ENCODE assay signal across 1 cellular context in the genomic region with DNA sequence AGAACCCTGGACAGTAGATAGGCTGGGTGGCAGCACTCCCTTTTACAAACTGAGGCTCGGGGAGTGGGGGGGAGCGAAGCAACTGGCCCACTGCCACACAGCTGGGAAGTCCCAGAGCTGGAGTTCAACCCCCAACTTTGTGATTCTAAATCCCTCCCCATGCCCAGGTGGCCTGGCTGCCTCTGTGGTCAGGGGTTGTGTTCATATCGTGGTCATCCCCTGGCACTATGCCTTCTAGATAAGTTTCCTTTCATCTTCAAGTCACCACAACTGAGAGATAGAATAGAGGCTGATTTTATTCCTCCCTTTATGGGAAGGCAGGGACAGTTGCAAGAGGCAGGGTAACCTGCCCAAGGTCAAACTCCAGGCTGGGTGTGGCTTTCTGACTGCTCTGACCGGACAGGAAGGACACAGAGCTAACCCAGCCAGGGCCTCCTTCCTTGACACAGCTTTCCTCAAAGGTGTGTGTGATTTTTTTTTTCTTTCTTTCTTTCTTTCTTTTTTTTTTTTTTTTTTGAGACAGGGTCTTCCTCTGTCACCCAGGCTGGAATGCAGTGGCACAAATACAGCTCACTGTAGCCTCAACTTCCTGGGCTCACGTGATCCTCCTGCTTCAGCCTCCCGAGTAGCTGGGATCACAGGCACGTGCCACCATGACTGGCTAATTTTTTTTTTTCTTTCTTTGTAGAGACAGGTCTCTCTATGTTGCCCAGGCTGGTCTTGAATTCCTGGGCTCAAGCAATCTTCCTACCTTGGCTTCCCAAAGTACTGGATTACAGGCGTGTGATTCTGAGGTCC.
TF ChIP-seq lines count a peak whose summit lies in the region.

No MANE protein-coding gene starts in this region.

TF ChIP-seq in K562, 482 proteins besides CTCF, POLR2A, EP300 and RAD21 (continued from another document and continues in another):
- TF ChIP-seq, protein P1, sequence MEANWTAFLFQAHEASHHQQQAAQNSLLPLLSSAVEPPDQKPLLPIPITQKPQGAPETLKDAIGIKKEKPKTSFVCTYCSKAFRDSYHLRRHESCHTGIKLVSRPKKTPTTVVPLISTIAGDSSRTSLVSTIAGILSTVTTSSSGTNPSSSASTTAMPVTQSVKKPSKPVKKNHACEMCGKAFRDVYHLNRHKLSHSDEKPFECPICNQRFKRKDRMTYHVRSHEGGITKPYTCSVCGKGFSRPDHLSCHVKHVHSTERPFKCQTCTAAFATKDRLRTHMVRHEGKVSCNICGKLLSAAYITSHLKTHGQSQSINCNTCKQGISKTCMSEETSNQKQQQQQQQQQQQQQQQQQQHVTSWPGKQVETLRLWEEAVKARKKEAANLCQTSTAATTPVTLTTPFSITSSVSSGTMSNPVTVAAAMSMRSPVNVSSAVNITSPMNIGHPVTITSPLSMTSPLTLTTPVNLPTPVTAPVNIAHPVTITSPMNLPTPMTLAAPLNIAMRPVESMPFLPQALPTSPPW (CRISPR knock-in tag; IDR thresholded peaks at IDR 0.05), result 0 out of 2 replicates have a peak, but pooled peaks have one; percentile 8
- TF ChIP-seq, protein P2, sequence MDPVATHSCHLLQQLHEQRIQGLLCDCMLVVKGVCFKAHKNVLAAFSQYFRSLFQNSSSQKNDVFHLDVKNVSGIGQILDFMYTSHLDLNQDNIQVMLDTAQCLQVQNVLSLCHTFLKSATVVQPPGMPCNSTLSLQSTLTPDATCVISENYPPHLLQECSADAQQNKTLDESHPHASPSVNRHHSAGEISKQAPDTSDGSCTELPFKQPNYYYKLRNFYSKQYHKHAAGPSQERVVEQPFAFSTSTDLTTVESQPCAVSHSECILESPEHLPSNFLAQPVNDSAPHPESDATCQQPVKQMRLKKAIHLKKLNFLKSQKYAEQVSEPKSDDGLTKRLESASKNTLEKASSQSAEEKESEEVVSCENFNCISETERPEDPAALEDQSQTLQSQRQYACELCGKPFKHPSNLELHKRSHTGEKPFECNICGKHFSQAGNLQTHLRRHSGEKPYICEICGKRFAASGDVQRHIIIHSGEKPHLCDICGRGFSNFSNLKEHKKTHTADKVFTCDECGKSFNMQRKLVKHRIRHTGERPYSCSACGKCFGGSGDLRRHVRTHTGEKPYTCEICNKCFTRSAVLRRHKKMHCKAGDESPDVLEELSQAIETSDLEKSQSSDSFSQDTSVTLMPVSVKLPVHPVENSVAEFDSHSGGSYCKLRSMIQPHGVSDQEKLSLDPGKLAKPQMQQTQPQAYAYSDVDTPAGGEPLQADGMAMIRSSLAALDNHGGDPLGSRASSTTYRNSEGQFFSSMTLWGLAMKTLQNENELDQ (CRISPR knock-in tag; IDR thresholded peaks at IDR 0.05; ENCODE audit: borderline replicate concordance), result no peak
- no peak for TF ChIP-seq HMGN3 (IDR thresholded peaks at IDR 0.05; ENCODE audit: borderline replicate concordance, extremely low read depth, insufficient read length, low read depth, low read length)
- no peak for TF ChIP-seq SIRT6 (IDR thresholded peaks at IDR 0.05; ENCODE audit: low read depth, low read length)
- no peak for TF ChIP-seq ZNF75A (CRISPR knock-in tag; IDR thresholded peaks at IDR 0.05)
- TF ChIP-seq, protein P3, sequence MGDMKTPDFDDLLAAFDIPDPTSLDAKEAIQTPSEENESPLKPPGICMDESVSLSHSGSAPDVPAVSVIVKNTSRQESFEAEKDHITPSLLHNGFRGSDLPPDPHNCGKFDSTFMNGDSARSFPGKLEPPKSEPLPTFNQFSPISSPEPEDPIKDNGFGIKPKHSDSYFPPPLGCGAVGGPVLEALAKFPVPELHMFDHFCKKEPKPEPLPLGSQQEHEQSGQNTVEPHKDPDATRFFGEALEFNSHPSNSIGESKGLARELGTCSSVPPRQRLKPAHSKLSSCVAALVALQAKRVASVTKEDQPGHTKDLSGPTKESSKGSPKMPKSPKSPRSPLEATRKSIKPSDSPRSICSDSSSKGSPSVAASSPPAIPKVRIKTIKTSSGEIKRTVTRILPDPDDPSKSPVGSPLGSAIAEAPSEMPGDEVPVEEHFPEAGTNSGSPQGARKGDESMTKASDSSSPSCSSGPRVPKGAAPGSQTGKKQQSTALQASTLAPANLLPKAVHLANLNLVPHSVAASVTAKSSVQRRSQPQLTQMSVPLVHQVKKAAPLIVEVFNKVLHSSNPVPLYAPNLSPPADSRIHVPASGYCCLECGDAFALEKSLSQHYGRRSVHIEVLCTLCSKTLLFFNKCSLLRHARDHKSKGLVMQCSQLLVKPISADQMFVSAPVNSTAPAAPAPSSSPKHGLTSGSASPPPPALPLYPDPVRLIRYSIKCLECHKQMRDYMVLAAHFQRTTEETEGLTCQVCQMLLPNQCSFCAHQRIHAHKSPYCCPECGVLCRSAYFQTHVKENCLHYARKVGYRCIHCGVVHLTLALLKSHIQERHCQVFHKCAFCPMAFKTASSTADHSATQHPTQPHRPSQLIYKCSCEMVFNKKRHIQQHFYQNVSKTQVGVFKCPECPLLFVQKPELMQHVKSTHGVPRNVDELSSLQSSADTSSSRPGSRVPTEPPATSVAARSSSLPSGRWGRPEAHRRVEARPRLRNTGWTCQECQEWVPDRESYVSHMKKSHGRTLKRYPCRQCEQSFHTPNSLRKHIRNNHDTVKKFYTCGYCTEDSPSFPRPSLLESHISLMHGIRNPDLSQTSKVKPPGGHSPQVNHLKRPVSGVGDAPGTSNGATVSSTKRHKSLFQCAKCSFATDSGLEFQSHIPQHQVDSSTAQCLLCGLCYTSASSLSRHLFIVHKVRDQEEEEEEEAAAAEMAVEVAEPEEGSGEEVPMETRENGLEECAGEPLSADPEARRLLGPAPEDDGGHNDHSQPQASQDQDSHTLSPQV (IDR thresholded peaks at IDR 0.05), result peak; percentile 30; the same call in 1 of the 2 replicates
- peak; percentile 13; the same call in 1 of the 2 replicates for TF ChIP-seq ZNF12 (CRISPR knock-in tag; IDR thresholded peaks at IDR 0.05)
- TF ChIP-seq NFE2 (IDR thresholded peaks at IDR 0.05; ENCODE audit: low read depth), result peak; percentile 46
- TF ChIP-seq, protein P4, sequence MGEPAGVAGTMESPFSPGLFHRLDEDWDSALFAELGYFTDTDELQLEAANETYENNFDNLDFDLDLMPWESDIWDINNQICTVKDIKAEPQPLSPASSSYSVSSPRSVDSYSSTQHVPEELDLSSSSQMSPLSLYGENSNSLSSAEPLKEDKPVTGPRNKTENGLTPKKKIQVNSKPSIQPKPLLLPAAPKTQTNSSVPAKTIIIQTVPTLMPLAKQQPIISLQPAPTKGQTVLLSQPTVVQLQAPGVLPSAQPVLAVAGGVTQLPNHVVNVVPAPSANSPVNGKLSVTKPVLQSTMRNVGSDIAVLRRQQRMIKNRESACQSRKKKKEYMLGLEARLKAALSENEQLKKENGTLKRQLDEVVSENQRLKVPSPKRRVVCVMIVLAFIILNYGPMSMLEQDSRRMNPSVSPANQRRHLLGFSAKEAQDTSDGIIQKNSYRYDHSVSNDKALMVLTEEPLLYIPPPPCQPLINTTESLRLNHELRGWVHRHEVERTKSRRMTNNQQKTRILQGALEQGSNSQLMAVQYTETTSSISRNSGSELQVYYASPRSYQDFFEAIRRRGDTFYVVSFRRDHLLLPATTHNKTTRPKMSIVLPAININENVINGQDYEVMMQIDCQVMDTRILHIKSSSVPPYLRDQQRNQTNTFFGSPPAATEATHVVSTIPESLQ (CRISPR knock-in tag; IDR thresholded peaks at IDR 0.05), result no peak
- TF ChIP-seq, protein P5, sequence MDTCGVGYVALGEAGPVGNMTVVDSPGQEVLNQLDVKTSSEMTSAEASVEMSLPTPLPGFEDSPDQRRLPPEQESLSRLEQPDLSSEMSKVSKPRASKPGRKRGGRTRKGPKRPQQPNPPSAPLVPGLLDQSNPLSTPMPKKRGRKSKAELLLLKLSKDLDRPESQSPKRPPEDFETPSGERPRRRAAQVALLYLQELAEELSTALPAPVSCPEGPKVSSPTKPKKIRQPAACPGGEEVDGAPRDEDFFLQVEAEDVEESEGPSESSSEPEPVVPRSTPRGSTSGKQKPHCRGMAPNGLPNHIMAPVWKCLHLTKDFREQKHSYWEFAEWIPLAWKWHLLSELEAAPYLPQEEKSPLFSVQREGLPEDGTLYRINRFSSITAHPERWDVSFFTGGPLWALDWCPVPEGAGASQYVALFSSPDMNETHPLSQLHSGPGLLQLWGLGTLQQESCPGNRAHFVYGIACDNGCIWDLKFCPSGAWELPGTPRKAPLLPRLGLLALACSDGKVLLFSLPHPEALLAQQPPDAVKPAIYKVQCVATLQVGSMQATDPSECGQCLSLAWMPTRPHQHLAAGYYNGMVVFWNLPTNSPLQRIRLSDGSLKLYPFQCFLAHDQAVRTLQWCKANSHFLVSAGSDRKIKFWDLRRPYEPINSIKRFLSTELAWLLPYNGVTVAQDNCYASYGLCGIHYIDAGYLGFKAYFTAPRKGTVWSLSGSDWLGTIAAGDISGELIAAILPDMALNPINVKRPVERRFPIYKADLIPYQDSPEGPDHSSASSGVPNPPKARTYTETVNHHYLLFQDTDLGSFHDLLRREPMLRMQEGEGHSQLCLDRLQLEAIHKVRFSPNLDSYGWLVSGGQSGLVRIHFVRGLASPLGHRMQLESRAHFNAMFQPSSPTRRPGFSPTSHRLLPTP (IDR thresholded peaks at IDR 0.05; ENCODE audit: borderline replicate concordance, extremely low read depth, insufficient read length), result no peak
- TF ChIP-seq NR2C2 (CRISPR knock-in tag; IDR thresholded peaks at IDR 0.05), result no peak
- TF ChIP-seq NR2C2 (tag; IDR thresholded peaks at IDR 0.05), result peak; percentile 31; the same call in 1 of the 2 replicates
- no peak for TF ChIP-seq ZNF224 (CRISPR knock-in tag; IDR thresholded peaks at IDR 0.05)
- TF ChIP-seq LARP7 (IDR thresholded peaks at IDR 0.05), result 0 out of 2 replicates have a peak, but pooled peaks have one; percentile 54
- TF ChIP-seq, protein P6, sequence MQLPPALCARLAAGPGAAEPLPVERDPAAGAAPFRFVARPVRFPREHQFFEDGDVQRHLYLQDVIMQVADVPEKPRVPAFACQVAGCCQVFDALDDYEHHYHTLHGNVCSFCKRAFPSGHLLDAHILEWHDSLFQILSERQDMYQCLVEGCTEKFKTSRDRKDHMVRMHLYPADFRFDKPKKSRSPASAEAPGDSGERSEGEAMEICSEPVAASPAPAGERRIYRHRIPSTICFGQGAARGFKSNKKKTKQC (CRISPR knock-in tag; IDR thresholded peaks at IDR 0.05), result no peak
- 0 out of 2 replicates have a peak, but pooled peaks have one; percentile 58 for TF ChIP-seq DPF2 (IDR thresholded peaks at IDR 0.05)
- no peak for TF ChIP-seq ZNF830 (CRISPR knock-in tag; IDR thresholded peaks at IDR 0.05)
- TF ChIP-seq, protein P7, sequence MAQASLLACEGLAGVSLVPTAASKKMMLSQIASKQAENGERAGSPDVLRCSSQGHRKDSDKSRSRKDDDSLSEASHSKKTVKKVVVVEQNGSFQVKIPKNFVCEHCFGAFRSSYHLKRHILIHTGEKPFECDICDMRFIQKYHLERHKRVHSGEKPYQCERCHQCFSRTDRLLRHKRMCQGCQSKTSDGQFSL (CRISPR knock-in tag; IDR thresholded peaks at IDR 0.05), result no peak
- TF ChIP-seq, protein P7 (tag; IDR thresholded peaks at IDR 0.05), result 0 out of 4 replicates have a peak, but pooled peaks of 1 of the 2 experiments have one; percentile 16
- TF ChIP-seq, protein P8, sequence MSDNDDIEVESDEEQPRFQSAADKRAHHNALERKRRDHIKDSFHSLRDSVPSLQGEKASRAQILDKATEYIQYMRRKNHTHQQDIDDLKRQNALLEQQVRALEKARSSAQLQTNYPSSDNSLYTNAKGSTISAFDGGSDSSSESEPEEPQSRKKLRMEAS (CRISPR knock-in tag; IDR thresholded peaks at IDR 0.05), result peak; percentile 50
- TF ChIP-seq, protein P9, sequence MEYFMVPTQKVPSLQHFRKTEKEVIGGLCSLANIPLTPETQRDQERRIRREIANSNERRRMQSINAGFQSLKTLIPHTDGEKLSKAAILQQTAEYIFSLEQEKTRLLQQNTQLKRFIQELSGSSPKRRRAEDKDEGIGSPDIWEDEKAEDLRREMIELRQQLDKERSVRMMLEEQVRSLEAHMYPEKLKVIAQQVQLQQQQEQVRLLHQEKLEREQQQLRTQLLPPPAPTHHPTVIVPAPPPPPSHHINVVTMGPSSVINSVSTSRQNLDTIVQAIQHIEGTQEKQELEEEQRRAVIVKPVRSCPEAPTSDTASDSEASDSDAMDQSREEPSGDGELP (CRISPR knock-in tag; IDR thresholded peaks at IDR 0.05; ENCODE audit: borderline replicate concordance), result 0 out of 2 replicates have a peak, but pooled peaks have one; percentile 31
- TF ChIP-seq ESRRA (IDR thresholded peaks at IDR 0.05; ENCODE audit: borderline replicate concordance, low read depth), result peak; percentile 93
- TF ChIP-seq, protein P10, sequence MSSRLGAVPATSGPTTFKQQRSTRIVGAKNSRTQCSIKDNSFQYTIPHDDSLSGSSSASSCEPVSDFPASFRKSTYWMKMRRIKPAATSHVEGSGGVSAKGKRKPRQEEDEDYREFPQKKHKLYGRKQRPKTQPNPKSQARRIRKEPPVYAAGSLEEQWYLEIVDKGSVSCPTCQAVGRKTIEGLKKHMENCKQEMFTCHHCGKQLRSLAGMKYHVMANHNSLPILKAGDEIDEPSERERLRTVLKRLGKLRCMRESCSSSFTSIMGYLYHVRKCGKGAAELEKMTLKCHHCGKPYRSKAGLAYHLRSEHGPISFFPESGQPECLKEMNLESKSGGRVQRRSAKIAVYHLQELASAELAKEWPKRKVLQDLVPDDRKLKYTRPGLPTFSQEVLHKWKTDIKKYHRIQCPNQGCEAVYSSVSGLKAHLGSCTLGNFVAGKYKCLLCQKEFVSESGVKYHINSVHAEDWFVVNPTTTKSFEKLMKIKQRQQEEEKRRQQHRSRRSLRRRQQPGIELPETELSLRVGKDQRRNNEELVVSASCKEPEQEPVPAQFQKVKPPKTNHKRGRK (tag; IDR thresholded peaks at IDR 0.05), result peak; percentile 81
- TF ChIP-seq, protein P11, sequence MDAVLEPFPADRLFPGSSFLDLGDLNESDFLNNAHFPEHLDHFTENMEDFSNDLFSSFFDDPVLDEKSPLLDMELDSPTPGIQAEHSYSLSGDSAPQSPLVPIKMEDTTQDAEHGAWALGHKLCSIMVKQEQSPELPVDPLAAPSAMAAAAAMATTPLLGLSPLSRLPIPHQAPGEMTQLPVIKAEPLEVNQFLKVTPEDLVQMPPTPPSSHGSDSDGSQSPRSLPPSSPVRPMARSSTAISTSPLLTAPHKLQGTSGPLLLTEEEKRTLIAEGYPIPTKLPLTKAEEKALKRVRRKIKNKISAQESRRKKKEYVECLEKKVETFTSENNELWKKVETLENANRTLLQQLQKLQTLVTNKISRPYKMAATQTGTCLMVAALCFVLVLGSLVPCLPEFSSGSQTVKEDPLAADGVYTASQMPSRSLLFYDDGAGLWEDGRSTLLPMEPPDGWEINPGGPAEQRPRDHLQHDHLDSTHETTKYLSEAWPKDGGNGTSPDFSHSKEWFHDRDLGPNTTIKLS (IDR thresholded peaks at IDR 0.05; ENCODE audit: borderline replicate concordance, low read depth), result no peak
- TF ChIP-seq SNRNP70 (optimal IDR thresholded peaks at IDR 0.05; ENCODE audit: low read depth, low read length), result no peak
- no peak for TF ChIP-seq BRD9 (IDR thresholded peaks at IDR 0.05; ENCODE audit: low read depth, partially characterized antibody)
- TF ChIP-seq L3MBTL2 (IDR thresholded peaks at IDR 0.05), result peak; percentile 45
- TF ChIP-seq SETDB1 (IDR thresholded peaks at IDR 0.05; ENCODE audit: low read length), result no peak
- no peak for TF ChIP-seq CBX5 (IDR thresholded peaks at IDR 0.05; ENCODE audit: borderline replicate concordance, low read depth)
- TF ChIP-seq ZNF668 (CRISPR knock-in tag; IDR thresholded peaks at IDR 0.05), result no peak
- 0 out of 2 replicates have a peak, but pooled peaks have one; percentile 5 for TF ChIP-seq ZNF384 (IDR thresholded peaks at IDR 0.05; ENCODE audit: low read depth, low read length)
- no peak for TF ChIP-seq CHD1 (IDR thresholded peaks at IDR 0.05; ENCODE audit: low read length)
- no peak for TF ChIP-seq FOXJ3 (CRISPR knock-in tag; IDR thresholded peaks at IDR 0.05)
- peak; percentile 8; the same call in 1 of the 2 replicates for TF ChIP-seq ARID1B (IDR thresholded peaks at IDR 0.05)
- TF ChIP-seq C11orf30 (IDR thresholded peaks at IDR 0.05; ENCODE audit: low read depth), result peak; percentile 22; the same call in 1 of the 2 replicates
